Comparison of ENCODE assay signal across 33 cellular contexts in the genomic region with DNA sequence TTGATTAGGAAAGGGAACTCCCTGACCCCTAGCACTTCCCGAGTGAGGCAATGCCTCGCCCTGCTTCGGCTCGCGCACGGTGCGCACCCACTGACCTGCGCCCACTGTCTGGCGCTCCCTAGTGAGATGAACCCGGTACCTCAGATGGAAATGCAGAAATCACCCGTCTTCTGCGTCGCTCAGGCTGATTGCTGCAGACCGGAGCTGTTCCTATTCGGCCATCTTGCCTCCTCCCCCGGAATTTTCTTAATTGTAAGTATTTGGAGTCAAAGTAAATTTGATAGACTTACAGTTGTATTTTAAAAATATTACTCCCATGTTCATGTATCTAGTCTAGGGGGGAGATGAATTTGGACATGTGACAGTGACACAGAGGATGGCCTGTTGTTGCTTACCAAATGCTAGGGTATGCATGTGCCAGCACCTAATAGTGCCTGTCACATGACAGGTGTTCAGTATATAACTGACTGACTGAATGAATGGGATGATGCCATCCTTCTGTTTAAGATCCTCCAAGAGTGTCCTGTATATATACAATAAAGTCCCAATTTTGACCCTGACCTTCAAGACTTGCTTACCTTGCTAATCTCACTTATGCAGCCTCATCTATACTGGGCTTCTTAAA. TPM values are rescaled to one million over a fixed set of nuclear protein-coding genes. Genes with fewer than 3 reads are reported as not detected.
DNase-seq lines count a peak whose midpoint lies in the region; ATAC-seq and TF ChIP-seq lines count a peak whose summit lies in the region.
"Had no signal": no experiment of that assay in that cellular context is flagged by ENCODE, and none has a peak within 500 bp of the region (broad histone marks: within the 10 kb centered on the region; RNA-seq: fewer than 3 reads in every experiment).

No MANE protein-coding gene starts in this region.

- peak overlapping the region; percentile 62 for H3K27ac Mint-ChIP-seq in neural crest cell (ENCODE audit: unreplicated experiment)
- H3K27ac Mint-ChIP-seq: activated naive CD8-positive, alpha-beta T cell treated with anti-CD3 and anti-CD28 coated beads for 36 hours; dendritic cell treated with granulocyte-macrophage colony-stimulating factor and Interleukin-4, amounts not matched to agents 40 ng/mL and 50 ng/mL, for 4 days; IgD-negative memory B cell; stimulated activated effector memory CD8-positive, alpha-beta T cell treated with anti-CD3 and anti-CD28 coated beads, Interleukin-12 subunit alpha, Interleukin-12 subunit beta, amount 100 ng/mL, for 72 hours had no signal

- H3K27me3 ChIP-seq in HUES48 (ENCODE audit: control insufficient read depth, insufficient read depth, low read length), result no peaks in the 10 kb centered on the region
- H3K27me3 ChIP-seq in aorta (ENCODE audit: control insufficient read depth in 1 of 2, insufficient read depth in 2 of 2, low read length in 1 of 2), result peaks cover 0 to 3% of the 10 kb centered on the region in 2 donors
- H3K27me3 ChIP-seq: ascending aorta, esophagus muscularis mucosa, neutrophil, sigmoid colon had no signal

- 0 out of 2 replicates have a peak, but pooled peaks have one; percentile 8 for TF ChIP-seq CTCF in VCaP (conservative IDR thresholded peaks at IDR 0.05)
- TF ChIP-seq CTCF in neural crest cell (conservative IDR thresholded peaks at IDR 0.05), result no peak

- H3K36me3 Mint-ChIP-seq in neural crest cell (ENCODE audit: low read depth), result peaks cover 18% of the 10 kb centered on the region
- H3K36me3 Mint-ChIP-seq: activated naive CD8-positive, alpha-beta T cell treated with anti-CD3 and anti-CD28 coated beads for 36 hours; stimulated activated effector memory CD8-positive, alpha-beta T cell treated with anti-CD3 and anti-CD28 coated beads, Interleukin-12 subunit alpha, Interleukin-12 subunit beta, amount 100 ng/mL, for 72 hours had no signal

- peak overlapping the region; percentile 65 for H3K4me3 Mint-ChIP-seq in neural crest cell
- H3K4me3 Mint-ChIP-seq: activated naive CD8-positive, alpha-beta T cell treated with anti-CD3 and anti-CD28 coated beads for 36 hours; dendritic cell treated with granulocyte-macrophage colony-stimulating factor and Interleukin-4, amounts not matched to agents 40 ng/mL and 50 ng/mL, for 4 days; IgD-negative memory B cell; stimulated activated effector memory CD8-positive, alpha-beta T cell treated with anti-CD3 and anti-CD28 coated beads, Interleukin-12 subunit alpha, Interleukin-12 subunit beta, amount 100 ng/mL, for 72 hours had no signal

- WGBS in aorta, 2 donors, result 93 to 94% methylated on average over 9 to 16 of the region's 16 CpGs

- no peaks in the 10 kb centered on the region for H3K27me3 Mint-ChIP-seq in neural crest cell (ENCODE audit: low read depth)
- H3K27me3 Mint-ChIP-seq: dendritic cell treated with granulocyte-macrophage colony-stimulating factor and Interleukin-4, amounts not matched to agents 40 ng/mL and 50 ng/mL, for 4 days had no signal

- peaks cover 8% of the 10 kb centered on the region for H3K4me1 Mint-ChIP-seq in neural crest cell
- H3K4me1 Mint-ChIP-seq: stimulated activated effector memory CD8-positive, alpha-beta T cell treated with anti-CD3 and anti-CD28 coated beads, Interleukin-12 subunit alpha, Interleukin-12 subunit beta, amount 100 ng/mL, for 72 hours had no signal

- peak; percentile 86 for DNase-seq in DMS53 (lab: John Stamatoyannopoulos, UW)
- no peak for DNase-seq in neural crest cell (ENCODE audit: low read depth, low spot score)
- no peak for DNase-seq in EL
- DNase-seq in SIG-M5 treated with dmso at 0.1 percent for 504 hours (lab: John Stamatoyannopoulos, UW; ENCODE audit: unreplicated experiment), result no peak
- DNase-seq in aorta, result no peak
- no peak for DNase-seq in superior temporal gyrus (ENCODE audit: extremely low spot score)
- DNase-seq: activated effector memory CD4-positive, alpha-beta T cell treated with Interleukin-2 at 50 U/mL for 16 hours; activated naive CD8-positive, alpha-beta T cell treated with anti-CD3 and anti-CD28 coated beads for 36 hours; activated T-cell treated with anti-CD3 and anti-CD28 coated beads for 4 hours; C1 segment of cervical spinal cord; foreskin melanocyte; GF-D8; HCEC 1CT; hippocampal formation; left ventricle myocardium inferior; NCI-H1105 treated with DMSO at 0.1 percent for 48 hours; NCI-H2081 treated with DMSO at 0.1 percent for 48 hours; psoas muscle; sigmoid colon; SK-N-SH; stimulated activated CD4-positive, alpha-beta T cell treated with anti-CD3 and anti-CD28 coated beads, Interleukin-4, amount 100 ng/mL, for 24 hours; substantia nigra; T-helper 2 cell had no signal

- H3K27ac ChIP-seq in HUES48 (ENCODE audit: low read depth, low read length) (no peak overlapping the region), VCaP (peak overlapping the region; percentile 81), aorta (ENCODE audit: low read depth in 1 of 2, low read length in 2 of 2) (no peak overlapping the region)
- H3K27ac ChIP-seq: ascending aorta, esophagus muscularis mucosa, left ventricle myocardium inferior, neutrophil, psoas muscle, RWPE1, sigmoid colon had no signal

- no peak overlapping the region; the same call in 1 of the 2 replicates for H3K9ac ChIP-seq in HUES48 (ENCODE audit: low read depth, low read length)
- H3K9ac ChIP-seq: SK-N-SH had no signal

- H3K36me3 ChIP-seq in HUES48 (ENCODE audit: control insufficient read depth, insufficient read depth, low read length), result no peaks in the 10 kb centered on the region
- no peaks in the 10 kb centered on the region for H3K36me3 ChIP-seq in aorta (ENCODE audit: control insufficient read depth in 1 of 2, insufficient read depth in 2 of 2, low read length in 1 of 2)
- H3K36me3 ChIP-seq: ascending aorta, esophagus muscularis mucosa, left ventricle myocardium inferior, neutrophil, sigmoid colon had no signal

- no peaks in the 10 kb centered on the region for H3K9me3 ChIP-seq in HUES48 (ENCODE audit: control insufficient read depth, insufficient read depth, low read length)
- H3K9me3 ChIP-seq in aorta (ENCODE audit: control insufficient read depth, low read length), result no peaks in the 10 kb centered on the region
- H3K9me3 ChIP-seq: ascending aorta, esophagus muscularis mucosa, neutrophil, psoas muscle, sigmoid colon, SK-N-SH had no signal

- intact Hi-C loops in aorta (cut with DNase I), result no loop called here

- H3K4me3 ChIP-seq in HUES48 (ENCODE audit: low read depth, low read length), result peak overlapping the region; percentile 6; the same call in 1 of the 2 replicates
- no peak overlapping the region for H3K4me3 ChIP-seq in aorta (ENCODE audit: low read length in 2 of 2)
- H3K4me3 ChIP-seq: ascending aorta, esophagus muscularis mucosa, left ventricle myocardium inferior, psoas muscle, sigmoid colon had no signal

- peaks cover 12% of the 10 kb centered on the region for H3K9me3 Mint-ChIP-seq in neural crest cell
- H3K9me3 Mint-ChIP-seq: activated naive CD8-positive, alpha-beta T cell treated with anti-CD3 and anti-CD28 coated beads for 36 hours; stimulated activated effector memory CD8-positive, alpha-beta T cell treated with anti-CD3 and anti-CD28 coated beads, Interleukin-12 subunit alpha, Interleukin-12 subunit beta, amount 100 ng/mL, for 72 hours had no signal

- no peak for ATAC-seq in aorta (ENCODE audit: low FRiP score)
- ATAC-seq: psoas muscle; stimulated activated effector memory CD8-positive, alpha-beta T cell treated with anti-CD3 and anti-CD28 coated beads, Interleukin-12 subunit alpha, Interleukin-12 subunit beta, amount 100 ng/mL, for 72 hours had no signal

- H3K4me1 ChIP-seq in HUES48 (ENCODE audit: control insufficient read depth, insufficient read depth, low read length) (no peaks in the 10 kb centered on the region), aorta (ENCODE audit: control insufficient read depth in 1 of 2, insufficient read depth in 2 of 2, low read length in 2 of 2) (no peaks in the 10 kb centered on the region)
- H3K4me1 ChIP-seq: ascending aorta, esophagus muscularis mucosa, left ventricle myocardium inferior, psoas muscle, sigmoid colon had no signal

RNA-seq across cellular contexts. Expression of gene ICA1, which starts 42.0 kb away (rescaled TPM):
- 3.5 and 4.2 TPM in 2 replicates for total RNA-seq in neural crest cell
- total RNA-seq in aorta, result 10 to 100 TPM; 15.9 to 31.1 TPM
- 10 to 100 TPM in 1 of 2 donors, 1 to 10 TPM in 1; 1.5 to 14.5 TPM for polyA plus RNA-seq in aorta
- total RNA-seq: M059J had no signal
